In the genomic region with DNA sequence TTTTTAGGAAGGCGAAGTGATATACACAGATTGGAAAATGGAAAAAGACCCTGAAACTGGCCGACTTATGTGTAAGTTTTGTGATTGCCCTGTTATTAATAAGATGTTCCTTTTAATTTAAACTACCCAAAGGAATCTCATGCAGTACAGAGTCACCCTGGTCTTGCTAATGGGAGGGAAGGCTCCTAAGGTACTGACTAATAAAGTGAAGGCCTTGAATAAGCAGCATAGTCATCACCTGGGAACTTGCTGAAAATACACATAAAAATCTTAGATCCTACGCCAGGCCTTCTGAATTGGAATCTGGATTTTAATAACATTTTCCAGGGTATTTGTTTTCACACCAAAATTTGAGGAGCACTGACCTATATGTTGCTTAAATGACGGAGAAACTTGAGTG, we compare ENCODE assay signal across 16 cellular contexts.
DNase-seq lines count a peak whose midpoint lies in the region; ATAC-seq and TF ChIP-seq lines count a peak whose summit lies in the region.
"Had no signal": no experiment of that assay in that cellular context is flagged by ENCODE, and none has a peak within 500 bp of the region (broad histone marks: within the 10 kb centered on the region; RNA-seq: fewer than 3 reads in every experiment).

No MANE protein-coding gene starts in this region.

- H3K9me2 ChIP-seq in GM23338 (ENCODE audit: insufficient read depth) = no peaks in the 10 kb centered on the region

- no peak overlapping the region for H3K27ac ChIP-seq in GM23338 (ENCODE audit: low read depth)
- H3K27ac ChIP-seq: A549 had no signal

- H3K36me3 Mint-ChIP-seq in GM23338 (ENCODE audit: low read depth) = no peaks in the 10 kb centered on the region
- H3K36me3 Mint-ChIP-seq: CD14-positive monocyte; CD8-positive, alpha-beta T cell had no signal

- H3K9me3 Mint-ChIP-seq in GM23338 = no peaks in the 10 kb centered on the region; the same call in 2 of the 3 replicates
- H3K9me3 Mint-ChIP-seq: CD8-positive, alpha-beta T cell had no signal

- H3K4me1 Mint-ChIP-seq in GM23338 = peaks cover 13% of the 10 kb centered on the region

- H3K4me3 ChIP-seq in GM23338 (no peak overlapping the region), fibroblast of mammary gland (ENCODE audit: control insufficient read depth, low read depth, low read length) (no peak overlapping the region)
- H3K4me3 ChIP-seq: A549, HAP-1, K562 had no signal

- H3F3A ChIP-seq in GM23338 (replicated peaks; ENCODE audit: low read depth) = no peaks in the 10 kb centered on the region

- no peaks in the 10 kb centered on the region for H3K79me2 ChIP-seq in GM23338 (replicated peaks; ENCODE audit: insufficient read depth)

- H3K27me3 Mint-ChIP-seq in GM23338 (ENCODE audit: insufficient read depth, low read depth, poor library complexity) = peaks cover 9% of the 10 kb centered on the region

- peak overlapping the region; percentile 3; the same call in 1 of the 2 replicates for H2AFZ ChIP-seq in GM23338

- H3K4me2 ChIP-seq in GM23338 = no peak overlapping the region
- H3K4me2 ChIP-seq: A549 had no signal

- DNase-seq in GM23338 (ENCODE audit: low spot score) (no peak), RKO (ENCODE audit: low spot score) (peak; percentile 32), fibroblast of mammary gland (ENCODE audit: low read depth) (peak; percentile 1), Ammon's horn (ENCODE audit: low spot score) (no peak), HUDEP-2 (lab: John Stamatoyannopoulos, UW; ENCODE audit: unreplicated experiment in 76 of 76) (no peak)
- DNase-seq in activated CD4-positive, alpha-beta T cell treated with anti-CD3 and anti-CD28 coated beads, Interleukin-2, amount 50 U/mL, for 1 hour = no peak
- DNase-seq: CD8-positive, alpha-beta T cell; COR-L47; DMS153; DMS79 treated with DMSO at 0.1 percent for 48 hours; GF-D8 had no signal

- H3K27ac Mint-ChIP-seq in GM23338 = no peak overlapping the region
- H3K27ac Mint-ChIP-seq: CD14-positive monocyte; CD8-positive, alpha-beta T cell had no signal

- H3K4me3 Mint-ChIP-seq in GM23338 = no peak overlapping the region
- H3K4me3 Mint-ChIP-seq: CD14-positive monocyte; CD8-positive, alpha-beta T cell had no signal

- TF ChIP-seq CTCF in GM23338 (conservative IDR thresholded peaks at IDR 0.05; ENCODE audit: low read depth in 2 of 2) (no peak), fibroblast of mammary gland (conservative IDR thresholded peaks at IDR 0.05; ENCODE audit: control insufficient read depth, insufficient read depth, low read depth, low read length) (no peak)

- H3K27me3 ChIP-seq in GM23338 (ENCODE audit: insufficient read depth) = no peaks in the 10 kb centered on the region

- peaks cover 10% of the 10 kb centered on the region for H3K4me1 ChIP-seq in GM23338 (ENCODE audit: insufficient read depth)
- H3K4me1 ChIP-seq: A549 had no signal

- no peaks in the 10 kb centered on the region for H4K20me1 ChIP-seq in GM23338 (replicated peaks; ENCODE audit: insufficient read depth)

- no peak for ATAC-seq in GM23338
- ATAC-seq in GM21367 (IDR thresholded peaks at IDR 0.05; ENCODE audit: unreplicated experiment) = no peak
- ATAC-seq: A549; CD8-positive, alpha-beta T cell; K562 had no signal

- no peaks in the 10 kb centered on the region for H3K36me3 ChIP-seq in GM23338 (ENCODE audit: insufficient read depth)
- H3K36me3 ChIP-seq: HAP-1 had no signal

TF ChIP-seq in GM23338, 12 proteins besides CTCF, POLR2A, EP300 and RAD21 (continues in another document):
- TF ChIP-seq NANOG (IDR thresholded peaks at IDR 0.05; ENCODE audit: borderline replicate concordance) (no peak), ZNF331 (CRISPR knock-in tag; IDR thresholded peaks at IDR 0.05; ENCODE audit: low read depth) (no peak), JUNB (IDR thresholded peaks at IDR 0.05; ENCODE audit: unreplicated experiment) (no peak), EZH2phosphoT487 (IDR thresholded peaks at IDR 0.05; ENCODE audit: unreplicated experiment) (no peak), POLR2AphosphoS5 (IDR thresholded peaks at IDR 0.05; ENCODE audit: low read depth) (no peak)
- TF ChIP-seq, protein P1, sequence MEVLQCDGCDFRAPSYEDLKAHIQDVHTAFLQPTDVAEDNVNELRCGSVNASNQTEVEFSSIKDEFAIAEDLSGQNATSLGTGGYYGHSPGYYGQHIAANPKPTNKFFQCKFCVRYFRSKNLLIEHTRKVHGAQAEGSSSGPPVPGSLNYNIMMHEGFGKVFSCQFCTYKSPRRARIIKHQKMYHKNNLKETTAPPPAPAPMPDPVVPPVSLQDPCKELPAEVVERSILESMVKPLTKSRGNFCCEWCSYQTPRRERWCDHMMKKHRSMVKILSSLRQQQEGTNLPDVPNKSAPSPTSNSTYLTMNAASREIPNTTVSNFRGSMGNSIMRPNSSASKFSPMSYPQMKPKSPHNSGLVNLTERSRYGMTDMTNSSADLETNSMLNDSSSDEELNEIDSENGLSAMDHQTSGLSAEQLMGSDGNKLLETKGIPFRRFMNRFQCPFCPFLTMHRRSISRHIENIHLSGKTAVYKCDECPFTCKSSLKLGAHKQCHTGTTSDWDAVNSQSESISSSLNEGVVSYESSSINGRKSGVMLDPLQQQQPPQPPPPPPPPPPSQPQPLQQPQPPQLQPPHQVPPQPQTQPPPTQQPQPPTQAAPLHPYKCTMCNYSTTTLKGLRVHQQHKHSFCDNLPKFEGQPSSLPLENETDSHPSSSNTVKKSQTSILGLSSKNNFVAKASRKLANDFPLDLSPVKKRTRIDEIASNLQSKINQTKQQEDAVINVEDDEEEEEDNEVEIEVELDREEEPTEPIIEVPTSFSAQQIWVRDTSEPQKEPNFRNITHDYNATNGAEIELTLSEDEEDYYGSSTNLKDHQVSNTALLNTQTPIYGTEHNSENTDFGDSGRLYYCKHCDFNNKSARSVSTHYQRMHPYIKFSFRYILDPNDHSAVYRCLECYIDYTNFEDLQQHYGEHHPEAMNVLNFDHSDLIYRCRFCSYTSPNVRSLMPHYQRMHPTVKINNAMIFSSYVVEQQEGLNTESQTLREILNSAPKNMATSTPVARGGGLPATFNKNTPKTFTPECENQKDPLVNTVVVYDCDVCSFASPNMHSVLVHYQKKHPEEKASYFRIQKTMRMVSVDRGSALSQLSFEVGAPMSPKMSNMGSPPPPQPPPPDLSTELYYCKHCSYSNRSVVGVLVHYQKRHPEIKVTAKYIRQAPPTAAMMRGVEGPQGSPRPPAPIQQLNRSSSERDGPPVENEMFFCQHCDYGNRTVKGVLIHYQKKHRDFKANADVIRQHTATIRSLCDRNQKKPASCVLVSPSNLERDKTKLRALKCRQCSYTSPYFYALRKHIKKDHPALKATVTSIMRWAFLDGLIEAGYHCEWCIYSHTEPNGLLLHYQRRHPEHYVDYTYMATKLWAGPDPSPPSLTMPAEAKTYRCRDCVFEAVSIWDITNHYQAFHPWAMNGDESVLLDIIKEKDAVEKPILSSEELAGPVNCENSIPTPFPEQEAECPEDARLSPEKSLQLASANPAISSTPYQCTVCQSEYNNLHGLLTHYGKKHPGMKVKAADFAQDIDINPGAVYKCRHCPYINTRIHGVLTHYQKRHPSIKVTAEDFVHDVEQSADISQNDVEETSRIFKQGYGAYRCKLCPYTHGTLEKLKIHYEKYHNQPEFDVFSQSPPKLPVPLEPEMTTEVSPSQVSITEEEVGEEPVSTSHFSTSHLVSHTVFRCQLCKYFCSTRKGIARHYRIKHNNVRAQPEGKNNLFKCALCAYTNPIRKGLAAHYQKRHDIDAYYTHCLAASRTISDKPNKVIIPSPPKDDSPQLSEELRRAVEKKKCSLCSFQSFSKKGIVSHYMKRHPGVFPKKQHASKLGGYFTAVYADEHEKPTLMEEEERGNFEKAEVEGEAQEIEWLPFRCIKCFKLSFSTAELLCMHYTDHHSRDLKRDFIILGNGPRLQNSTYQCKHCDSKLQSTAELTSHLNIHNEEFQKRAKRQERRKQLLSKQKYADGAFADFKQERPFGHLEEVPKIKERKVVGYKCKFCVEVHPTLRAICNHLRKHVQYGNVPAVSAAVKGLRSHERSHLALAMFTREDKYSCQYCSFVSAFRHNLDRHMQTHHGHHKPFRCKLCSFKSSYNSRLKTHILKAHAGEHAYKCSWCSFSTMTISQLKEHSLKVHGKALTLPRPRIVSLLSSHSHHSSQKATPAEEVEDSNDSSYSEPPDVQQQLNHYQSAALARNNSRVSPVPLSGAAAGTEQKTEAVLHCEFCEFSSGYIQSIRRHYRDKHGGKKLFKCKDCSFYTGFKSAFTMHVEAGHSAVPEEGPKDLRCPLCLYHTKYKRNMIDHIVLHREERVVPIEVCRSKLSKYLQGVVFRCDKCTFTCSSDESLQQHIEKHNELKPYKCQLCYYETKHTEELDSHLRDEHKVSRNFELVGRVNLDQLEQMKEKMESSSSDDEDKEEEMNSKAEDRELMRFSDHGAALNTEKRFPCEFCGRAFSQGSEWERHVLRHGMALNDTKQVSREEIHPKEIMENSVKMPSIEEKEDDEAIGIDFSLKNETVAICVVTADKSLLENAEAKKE (CRISPR knock-in tag; IDR thresholded peaks at IDR 0.05) = no peak
- TF ChIP-seq, protein P2, sequence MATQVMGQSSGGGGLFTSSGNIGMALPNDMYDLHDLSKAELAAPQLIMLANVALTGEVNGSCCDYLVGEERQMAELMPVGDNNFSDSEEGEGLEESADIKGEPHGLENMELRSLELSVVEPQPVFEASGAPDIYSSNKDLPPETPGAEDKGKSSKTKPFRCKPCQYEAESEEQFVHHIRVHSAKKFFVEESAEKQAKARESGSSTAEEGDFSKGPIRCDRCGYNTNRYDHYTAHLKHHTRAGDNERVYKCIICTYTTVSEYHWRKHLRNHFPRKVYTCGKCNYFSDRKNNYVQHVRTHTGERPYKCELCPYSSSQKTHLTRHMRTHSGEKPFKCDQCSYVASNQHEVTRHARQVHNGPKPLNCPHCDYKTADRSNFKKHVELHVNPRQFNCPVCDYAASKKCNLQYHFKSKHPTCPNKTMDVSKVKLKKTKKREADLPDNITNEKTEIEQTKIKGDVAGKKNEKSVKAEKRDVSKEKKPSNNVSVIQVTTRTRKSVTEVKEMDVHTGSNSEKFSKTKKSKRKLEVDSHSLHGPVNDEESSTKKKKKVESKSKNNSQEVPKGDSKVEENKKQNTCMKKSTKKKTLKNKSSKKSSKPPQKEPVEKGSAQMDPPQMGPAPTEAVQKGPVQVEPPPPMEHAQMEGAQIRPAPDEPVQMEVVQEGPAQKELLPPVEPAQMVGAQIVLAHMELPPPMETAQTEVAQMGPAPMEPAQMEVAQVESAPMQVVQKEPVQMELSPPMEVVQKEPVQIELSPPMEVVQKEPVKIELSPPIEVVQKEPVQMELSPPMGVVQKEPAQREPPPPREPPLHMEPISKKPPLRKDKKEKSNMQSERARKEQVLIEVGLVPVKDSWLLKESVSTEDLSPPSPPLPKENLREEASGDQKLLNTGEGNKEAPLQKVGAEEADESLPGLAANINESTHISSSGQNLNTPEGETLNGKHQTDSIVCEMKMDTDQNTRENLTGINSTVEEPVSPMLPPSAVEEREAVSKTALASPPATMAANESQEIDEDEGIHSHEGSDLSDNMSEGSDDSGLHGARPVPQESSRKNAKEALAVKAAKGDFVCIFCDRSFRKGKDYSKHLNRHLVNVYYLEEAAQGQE (IDR thresholded peaks at IDR 0.05; ENCODE audit: unreplicated experiment) = no peak

Comparison
In these comparisons a context has a peak if more than half of its experiments do, and no peak if none do; other contexts are left out.
1. DNase-seq: peak in RKO (single experiment) and fibroblast of mammary gland (single experiment); none in GM23338 (single experiment), Ammon's horn (single experiment), HUDEP-2 (0 of 76) and activated CD4-positive, alpha-beta T cell treated with anti-CD3 and anti-CD28 coated beads, Interleukin-2, amount 50 U/mL, for 1 hour (single experiment).